28 cellular contexts compared by ENCODE assay signal in the genomic region with DNA sequence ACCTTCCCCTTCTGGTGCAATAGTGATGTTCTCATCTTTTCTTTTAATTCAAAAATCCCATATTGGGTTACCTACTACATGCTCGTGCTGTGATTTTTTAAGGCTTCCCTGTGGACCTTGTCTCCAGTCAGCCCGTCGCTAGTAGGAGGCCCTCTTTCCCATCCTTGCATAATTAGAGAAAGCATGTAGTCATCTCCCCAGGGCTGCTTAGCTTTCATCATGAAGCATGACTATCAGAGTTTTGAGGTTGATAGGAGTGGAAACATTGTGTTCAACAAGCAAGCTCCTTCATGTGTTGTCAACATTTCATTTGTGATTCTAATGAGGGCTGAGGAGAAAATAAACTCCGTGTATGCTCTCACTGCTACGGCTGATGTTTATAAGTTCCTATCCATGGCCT. TPM values are rescaled to one million over a fixed set of nuclear protein-coding genes. Genes with fewer than 3 reads are reported as not detected.
"Had no signal": no experiment of that assay in that cellular context is flagged by ENCODE, and none has a peak within 500 bp of the region (broad histone marks: within the 10 kb centered on the region; RNA-seq: fewer than 3 reads in every experiment).

No MANE protein-coding gene starts in this region.

- H3K9me3 ChIP-seq: tibial artery had no signal

- ATAC-seq: activated CD4-positive, CD25-positive, alpha-beta regulatory T cell treated with anti-CD3 and anti-CD28 coated beads, Interleukin-2, amount 50 U/mL, for 24 hours; activated naive CD8-positive, alpha-beta T cell treated with anti-CD3 and anti-CD28 coated beads, Interleukin-2, amount 50 U/mL, for 24 hours had no signal

- H3K27me3 Mint-ChIP-seq: activated naive CD4-positive, alpha-beta T cell treated with anti-CD3 and anti-CD28 coated beads, Interleukin-2, amount 10 ng/mL, durations not matched to agents 7 days and 5 days; activated naive CD8-positive, alpha-beta T cell treated with anti-CD3 and anti-CD28 coated beads, Interleukin-2, amount 50 U/mL, for 24 hours; central memory CD8-positive, alpha-beta T cell had no signal

- DNase-seq: activated CD4-positive, alpha-beta T cell treated with anti-CD3 and anti-CD28 coated beads, Interleukin-2, amount 10 ng/mL, durations not matched to agents 7 days and 5 days; activated CD8-positive, alpha-beta memory T cell treated with anti-CD3 and anti-CD28 coated beads for 24 hours; activated CD8-positive, alpha-beta memory T cell treated with anti-CD3 and anti-CD28 coated beads, Interleukin-2, amount 50 U/mL, for 48 hours; activated effector memory CD4-positive, alpha-beta T cell treated with Interleukin-2 at 50 U/mL for 16 hours; activated naive CD4-positive, alpha-beta T cell treated with anti-CD3 and anti-CD28 coated beads, Interleukin-2, amount 10 ng/mL, durations not matched to agents 7 days and 5 days; activated naive CD8-positive, alpha-beta T cell treated with anti-CD3 and anti-CD28 coated beads, Interleukin-2, amount 50 U/mL, for 24 hours; activated T-cell treated with anti-CD3 and anti-CD28 coated beads, Interleukin-2, amount 50 U/mL, for 48 hours; aorta; brain microvascular endothelial cell; foreskin fibroblast; glutamatergic neuron; hippocampal formation; islet precursor cell; midbrain; nucleus accumbens; retina; stimulated activated CD4-positive, alpha-beta T cell treated with anti-CD3 and anti-CD28 coated beads, Interleukin-2, amount 100 ng/mL, for 24 hours; stimulated activated naive CD4-positive, alpha-beta T cell treated with Interleukin-2 at 50 U/mL for 16 hours; substantia nigra; tibial artery had no signal

- H3K27me3 ChIP-seq: brain microvascular endothelial cell, tibial artery had no signal

- H3K4me3 ChIP-seq: coronary artery, lung, tibial artery had no signal

- H3K9me3 Mint-ChIP-seq: activated CD4-positive, alpha-beta T cell treated with anti-CD3 and anti-CD28 coated beads, Interleukin-2, amount 10 ng/mL, durations not matched to agents 7 days and 5 days; activated naive CD4-positive, alpha-beta T cell treated with anti-CD3 and anti-CD28 coated beads, Interleukin-2, amount 10 ng/mL, durations not matched to agents 7 days and 5 days; activated naive CD8-positive, alpha-beta T cell treated with anti-CD3 and anti-CD28 coated beads, Interleukin-2, amount 50 U/mL, for 24 hours; central memory CD8-positive, alpha-beta T cell; nephron; T-helper 1 cell treated with Interleukin-12 subunit alpha and Interleukin-12 subunit beta and Interleukin-4 antibody, amounts not matched to agents 30 μg/mL and 1 μg/mL, for 36 hours had no signal

- H3K36me3 ChIP-seq: brain microvascular endothelial cell, tibial artery had no signal

- H3K4me1 ChIP-seq: tibial artery had no signal

- H3K27ac ChIP-seq: brain microvascular endothelial cell, coronary artery, tibial artery had no signal

- H3K27ac Mint-ChIP-seq: activated CD4-positive, alpha-beta T cell treated with anti-CD3 and anti-CD28 coated beads, Interleukin-2, amount 10 ng/mL, durations not matched to agents 7 days and 5 days; activated naive CD4-positive, alpha-beta T cell treated with anti-CD3 and anti-CD28 coated beads, Interleukin-2, amount 10 ng/mL, durations not matched to agents 7 days and 5 days; activated naive CD8-positive, alpha-beta T cell treated with anti-CD3 and anti-CD28 coated beads, Interleukin-2, amount 50 U/mL, for 24 hours; nephron; T-helper 1 cell treated with Interleukin-12 subunit alpha and Interleukin-12 subunit beta and Interleukin-4 antibody, amounts not matched to agents 30 μg/mL and 1 μg/mL, for 36 hours had no signal

- H3K4me3 Mint-ChIP-seq: activated CD4-positive, alpha-beta T cell treated with anti-CD3 and anti-CD28 coated beads, Interleukin-2, amount 10 ng/mL, durations not matched to agents 7 days and 5 days; activated naive CD4-positive, alpha-beta T cell treated with anti-CD3 and anti-CD28 coated beads, Interleukin-2, amount 10 ng/mL, durations not matched to agents 7 days and 5 days; activated naive CD8-positive, alpha-beta T cell treated with anti-CD3 and anti-CD28 coated beads, Interleukin-2, amount 50 U/mL, for 24 hours; central memory CD8-positive, alpha-beta T cell; nephron; T-helper 1 cell treated with Interleukin-12 subunit alpha and Interleukin-12 subunit beta and Interleukin-4 antibody, amounts not matched to agents 30 μg/mL and 1 μg/mL, for 36 hours had no signal

- H3K4me1 Mint-ChIP-seq: activated CD4-positive, alpha-beta T cell treated with anti-CD3 and anti-CD28 coated beads, Interleukin-2, amount 10 ng/mL, durations not matched to agents 7 days and 5 days; activated naive CD4-positive, alpha-beta T cell treated with anti-CD3 and anti-CD28 coated beads, Interleukin-2, amount 10 ng/mL, durations not matched to agents 7 days and 5 days; activated naive CD8-positive, alpha-beta T cell treated with anti-CD3 and anti-CD28 coated beads, Interleukin-2, amount 50 U/mL, for 24 hours; central memory CD8-positive, alpha-beta T cell had no signal

- H3K36me3 Mint-ChIP-seq: activated naive CD4-positive, alpha-beta T cell treated with anti-CD3 and anti-CD28 coated beads, Interleukin-2, amount 10 ng/mL, durations not matched to agents 7 days and 5 days had no signal

RNA-seq across cellular contexts. Expression of a gene that starts 8.7 kb away (rescaled TPM):
- total RNA-seq: activated CD4-positive, alpha-beta T cell treated with anti-CD3 and anti-CD28 coated beads, Interleukin-2, amount 10 ng/mL, durations not matched to agents 7 days and 5 days; aorta; epithelial cell of proximal tubule; lung had no signal
- polyA plus RNA-seq: aorta, lung, urinary bladder had no signal
